15 cellular contexts compared by ENCODE assay signal in the genomic region with DNA sequence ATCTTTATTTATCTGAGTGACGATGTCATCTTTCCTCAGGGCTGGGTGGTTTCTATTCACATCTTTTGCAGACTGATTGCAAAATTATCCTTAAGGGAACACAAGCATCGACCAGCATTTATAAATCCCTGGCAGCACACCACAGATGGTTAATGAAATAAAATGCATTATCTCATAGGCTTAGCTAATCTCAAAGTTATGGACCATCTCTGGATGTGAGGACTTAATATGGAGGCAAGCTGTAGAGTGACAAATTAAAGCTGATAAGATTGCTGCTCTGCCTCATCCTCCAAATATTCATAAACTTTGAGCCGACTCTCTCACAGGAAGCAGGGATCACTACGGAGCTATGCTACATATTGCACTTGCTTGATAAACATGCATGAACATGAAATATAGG.
A peak's percentile ranks its signal among the peaks of the same experiment; 100 is the strongest.
DNase-seq lines count a peak whose midpoint lies in the region; ATAC-seq, FAIRE-seq and TF ChIP-seq lines count a peak whose summit lies in the region.
"Had no signal": no experiment of that assay in that cellular context is flagged by ENCODE, and none has a peak within 500 bp of the region (broad histone marks: within the 10 kb centered on the region; RNA-seq: fewer than 3 reads in every experiment).

No MANE protein-coding gene starts in this region.

- H2BK12ac ChIP-seq in H9 (ENCODE audit: insufficient read length, low read depth, low read length): no peak overlapping the region

- no peak overlapping the region for H3K4me3 ChIP-seq in IMR-90 (ENCODE audit: insufficient read depth, low read depth, low read length)
- no peak overlapping the region for H3K4me3 ChIP-seq in astrocyte (ENCODE audit: insufficient read depth, low read depth, low read length)
- H3K4me3 ChIP-seq: BLaER1 treated with 17β-estradiol and CSF1 and Interleukin-3, amounts not matched to agents 10 nM and 100 nM had no signal

- FAIRE-seq in astrocyte (lab: Jason Lieb, UNC): peak; percentile 88
- FAIRE-seq: GM19239, urothelium cell line had no signal

- H3K27ac Mint-ChIP-seq in astrocyte (ENCODE audit: unreplicated experiment) (peak overlapping the region; percentile 85), glutamatergic neuron (ENCODE audit: unreplicated experiment) (no peak overlapping the region), H9 (no peak overlapping the region)
- H3K27ac Mint-ChIP-seq: activated CD4-positive, alpha-beta T cell treated with anti-CD3 and anti-CD28 coated beads for 36 hours; naive B cell; T-cell had no signal

- peak; percentile 17 for TF ChIP-seq RAD21 in IMR-90 (IDR thresholded peaks at IDR 0.05; ENCODE audit: low read length)

- peak overlapping the region; percentile 99; the same call in 1 of the 2 replicates for H3K14ac ChIP-seq in IMR-90 (replicated peaks; ENCODE audit: low read depth, low read length)
- H3K14ac ChIP-seq in H9 (ENCODE audit: insufficient read depth, low read length): no peak overlapping the region

- no CpG with 5 or more reads among the region's 4 CpGs for WGBS in IMR-90 (ENCODE audit: extremely low coverage in 2 of 2, insufficient read length in 1 of 2), 2 experiments
- WGBS in H9 (ENCODE audit: extremely low coverage, insufficient read length, low lambda C conversion rate): no CpG with 5 or more reads among the region's 4 CpGs

- H2BK15ac ChIP-seq in IMR-90 (ENCODE audit: low read depth, low read length) (no peak overlapping the region), H9 (ENCODE audit: low read depth, low read length) (no peak overlapping the region)

- H2BK20ac ChIP-seq in IMR-90 (ENCODE audit: low read depth, low read length): peak overlapping the region; percentile 100
- no peak overlapping the region for H2BK20ac ChIP-seq in H9 (ENCODE audit: low read depth, low read length, poor library complexity, severe bottlenecking)

- no peaks in the 10 kb centered on the region for H3K36me3 ChIP-seq in IMR-90 (ENCODE audit: control insufficient read depth, insufficient read depth, low read length)
- H3K36me3 ChIP-seq in astrocyte (ENCODE audit: insufficient read depth, low read length): no peaks in the 10 kb centered on the region
- H3K36me3 ChIP-seq: BLaER1 treated with 17β-estradiol and CSF1 and Interleukin-3, amounts not matched to agents 10 nM and 100 nM had no signal

- dilution Hi-C loops in IMR-90 (cut with HindIII; ENCODE audit: low sequenced_read_pairs, unreplicated experiment): no loop called here

- H3K23ac ChIP-seq in IMR-90 (ENCODE audit: low read depth, low read length): no peak overlapping the region; the same call in 1 of the 2 replicates
- H3K23ac ChIP-seq in H9 (ENCODE audit: insufficient read length, low read depth, low read length): no peak overlapping the region

- peak; percentile 75 for ATAC-seq in IMR-90 (ENCODE audit: low read depth)
- no peak for ATAC-seq in HG02973 (IDR thresholded peaks at IDR 0.05; ENCODE audit: unreplicated experiment)
- ATAC-seq: activated CD4-positive, alpha-beta T cell treated with anti-CD3 and anti-CD28 coated beads for 36 hours; T-cell had no signal

- H2BK120ac ChIP-seq in IMR-90 (ENCODE audit: low read depth, low read length) (peak overlapping the region; percentile 100), H9 (ENCODE audit: low read depth, low read length, poor library complexity, severe bottlenecking) (no peak overlapping the region)

- peaks cover 7% of the 10 kb centered on the region; the same call in 1 of the 2 replicates for H3K9me1 ChIP-seq in IMR-90 (ENCODE audit: insufficient read depth, low read length)

- H3K4me2 ChIP-seq in IMR-90 (ENCODE audit: low read depth, low read length): peak overlapping the region; percentile 59; the same call in 1 of the 2 replicates
- H3K4me2 ChIP-seq in astrocyte (ENCODE audit: low read length): peak overlapping the region; percentile 80
- no peak overlapping the region for H3K4me2 ChIP-seq in H9 (ENCODE audit: insufficient read depth, insufficient read length, low read length)

- TF ChIP-seq CTCF in IMR-90 (conservative IDR thresholded peaks at IDR 0.05; ENCODE audit: low read depth, low read length): no peak
- no peak for TF ChIP-seq CTCF in astrocyte (IDR thresholded peaks at IDR 0.05; ENCODE audit: insufficient read depth, low read depth, low read length)
- TF ChIP-seq CTCF in glutamatergic neuron (IDR thresholded peaks at IDR 0.05; ENCODE audit: partially characterized antibody, unreplicated experiment): no peak
- no peak for TF ChIP-seq CTCF in H9 (conservative IDR thresholded peaks at IDR 0.05)

- no peak overlapping the region for H3T11ph ChIP-seq in H9 (ENCODE audit: low read length)

- no TSS peak for BruUV-seq in IMR-90 (replicated peaks; lab: Mats Ljungman, UMichigan)

- peaks cover 10% of the 10 kb centered on the region for H3K4me1 ChIP-seq in IMR-90 (ENCODE audit: control insufficient read depth, insufficient read depth, low read length)
- peaks cover 36% of the 10 kb centered on the region for H3K4me1 ChIP-seq in astrocyte (ENCODE audit: insufficient read depth, low read length)
- H3K4me1 ChIP-seq in H9 (ENCODE audit: insufficient read depth, low read length): no peaks in the 10 kb centered on the region

- H3K9me3 ChIP-seq in IMR-90 (ENCODE audit: control insufficient read depth, insufficient read depth, low read length) (peaks cover 2% of the 10 kb centered on the region; the same call in 1 of the 2 replicates), astrocyte (ENCODE audit: insufficient read depth, low read depth, low read length) (no peaks in the 10 kb centered on the region), H9 (ENCODE audit: control insufficient read depth, low read depth, low read length) (no peaks in the 10 kb centered on the region)

- H4K5ac ChIP-seq in IMR-90 (ENCODE audit: low read depth, low read length) (no peak overlapping the region), H9 (ENCODE audit: insufficient read length, low read depth, low read length) (no peak overlapping the region)

- H3K79me2 ChIP-seq in astrocyte (ENCODE audit: insufficient read depth, low read length) (no peaks in the 10 kb centered on the region), H9 (ENCODE audit: insufficient read depth, low read length) (no peaks in the 10 kb centered on the region)

- DNase-seq in AG08396 (ENCODE audit: low spot score): peak; percentile 34
- DNase-seq in IMR-90: peak; percentile 98
- DNase-seq in astrocyte (ENCODE audit: low read depth): peak; percentile 93
- peak; percentile 51 for DNase-seq in glomerular visceral epithelial cell (ENCODE audit: extremely low spot score)
- no peak for DNase-seq in glutamatergic neuron
- DNase-seq in NCI-H446 treated with DMSO at 0.1 percent for 48 hours (lab: John Stamatoyannopoulos, UW): no peak
- DNase-seq in H9: no peak
- DNase-seq: activated CD4-positive, alpha-beta T cell treated with anti-CD3 and anti-CD28 coated beads for 36 hours; naive B cell; T-cell had no signal

- H3K36me3 Mint-ChIP-seq in astrocyte (ENCODE audit: low read depth, unreplicated experiment) (no peaks in the 10 kb centered on the region), glutamatergic neuron (ENCODE audit: unreplicated experiment) (no peaks in the 10 kb centered on the region), H9 (ENCODE audit: insufficient read depth in 1 of 3, low read depth in 3 of 3) (peaks cover 4 to 16% (median 11%) of the 10 kb centered on the region in 3 experiments; a peak in 6 of 7 replicates)
- H3K36me3 Mint-ChIP-seq: naive B cell, T-cell had no signal

- H2AK5ac ChIP-seq in IMR-90 (ENCODE audit: low read depth, low read length) (no peak overlapping the region), H9 (ENCODE audit: insufficient read length, low read length) (no peak overlapping the region)

- in situ Hi-C loops in IMR-90 (cut with MboI; ENCODE audit: low sequenced_read_pairs): loop anchor here (5.0 kb wide), 1 partner anchor 657 kb away; no protein-coding TSS in a partner anchor

- H3K9me3 Mint-ChIP-seq in astrocyte (ENCODE audit: unreplicated experiment) (peaks cover 5% of the 10 kb centered on the region), glutamatergic neuron (ENCODE audit: unreplicated experiment) (no peaks in the 10 kb centered on the region), H9 (peaks cover 19 to 20% of the 10 kb centered on the region in 2 experiments)

- H3K27me3 ChIP-seq in IMR-90 (ENCODE audit: control insufficient read depth, insufficient read depth, low read length) (no peaks in the 10 kb centered on the region), astrocyte (ENCODE audit: insufficient read depth, low read length) (no peaks in the 10 kb centered on the region), H9 (ENCODE audit: insufficient read depth, low read length) (no peaks in the 10 kb centered on the region)
- H3K27me3 ChIP-seq: BLaER1 treated with 17β-estradiol and CSF1 and Interleukin-3, amounts not matched to agents 10 nM and 100 nM had no signal

- POLR2A ChIA-PET in IMR-90 (lab: Charles Lee; ENCODE audit: unreplicated experiment): interaction anchor here (0.6 kb wide), 3 partner anchors 310 to 676 kb away, joined by 3 to 7 read pairs (median 4); no protein-coding TSS in a partner anchor

- H2AFZ ChIP-seq in IMR-90 (replicated peaks; ENCODE audit: low read length, poor library complexity): no peak overlapping the region
- no peak overlapping the region for H2AFZ ChIP-seq in astrocyte (ENCODE audit: low read depth, low read length)
- no peak overlapping the region for H2AFZ ChIP-seq in H9 (ENCODE audit: low read length)

- H3K9ac ChIP-seq in IMR-90 (ENCODE audit: low read depth, low read length): no peak overlapping the region
- peak overlapping the region; percentile 91 for H3K9ac ChIP-seq in astrocyte (ENCODE audit: low read length)
- H3K9ac ChIP-seq in H9 (ENCODE audit: extremely low read depth, insufficient read length, low read length): no peak overlapping the region
- H3K9ac ChIP-seq: BLaER1 treated with 17β-estradiol and CSF1 and Interleukin-3, amounts not matched to agents 10 nM and 100 nM had no signal

- no peaks in the 10 kb centered on the region for H3K27me3 Mint-ChIP-seq in astrocyte (ENCODE audit: low read depth, unreplicated experiment)
- H3K27me3 Mint-ChIP-seq in glutamatergic neuron (ENCODE audit: unreplicated experiment): no peaks in the 10 kb centered on the region
- no peaks in the 10 kb centered on the region for H3K27me3 Mint-ChIP-seq in H9 (ENCODE audit: low read depth)
- H3K27me3 Mint-ChIP-seq: activated CD4-positive, alpha-beta T cell treated with anti-CD3 and anti-CD28 coated beads for 36 hours; naive B cell; T-cell had no signal

- H2AK9ac ChIP-seq in IMR-90 (replicated peaks; ENCODE audit: low read depth, low read length, poor library complexity): no peak overlapping the region

- H3K18ac ChIP-seq in IMR-90 (ENCODE audit: low read depth, low read length) (no peak overlapping the region), H9 (ENCODE audit: insufficient read length, low read depth, low read length) (no peak overlapping the region)

- H3K56ac ChIP-seq in IMR-90 (ENCODE audit: extremely low read depth, insufficient read depth, low read length): peak overlapping the region; percentile 77
- no peak overlapping the region for H3K56ac ChIP-seq in H9 (ENCODE audit: insufficient read length, low read depth, low read length)

- H3K4me1 Mint-ChIP-seq in astrocyte (ENCODE audit: low read depth, unreplicated experiment): peaks cover 35% of the 10 kb centered on the region
- H3K4me1 Mint-ChIP-seq in glutamatergic neuron (ENCODE audit: low read depth, unreplicated experiment): peaks cover 6% of the 10 kb centered on the region
- H3K4me1 Mint-ChIP-seq in H9: no peaks in the 10 kb centered on the region
- H3K4me1 Mint-ChIP-seq: activated CD4-positive, alpha-beta T cell treated with anti-CD3 and anti-CD28 coated beads for 36 hours; naive B cell; T-cell had no signal

- H2BK5ac ChIP-seq in IMR-90 (ENCODE audit: low read depth, low read length, poor library complexity, severe bottlenecking) (peak overlapping the region; percentile 100), H9 (ENCODE audit: insufficient read length, low read length) (no peak overlapping the region)

- H3K79me1 ChIP-seq in IMR-90 (ENCODE audit: low read depth in 1 of 2, low read length in 2 of 2): peaks cover 0 to 7% of the 10 kb centered on the region in 2 experiments; a peak in 1 of 4 replicates
- no peaks in the 10 kb centered on the region for H3K79me1 ChIP-seq in H9 (ENCODE audit: insufficient read depth, low read depth, low read length, poor library complexity, severe bottlenecking)

- no peak overlapping the region for H4K91ac ChIP-seq in IMR-90 (ENCODE audit: insufficient read depth, low read depth, low read length)
- H4K91ac ChIP-seq in H9 (ENCODE audit: insufficient read length, low read depth, low read length): no peak overlapping the region

- H3K4me3 Mint-ChIP-seq in astrocyte (ENCODE audit: unreplicated experiment) (no peak overlapping the region), glutamatergic neuron (ENCODE audit: unreplicated experiment) (no peak overlapping the region), H9 (no peak overlapping the region)
- H3K4me3 Mint-ChIP-seq: activated CD4-positive, alpha-beta T cell treated with anti-CD3 and anti-CD28 coated beads for 36 hours; naive B cell; T-cell had no signal

- CTCF ChIA-PET in IMR-90 (lab: Yijun Ruan, JAX): interaction anchor here (0.6 to 1.2 kb wide), 2 partner anchors 12 to 813 kb away, joined by 3 to 5 read pairs; no protein-coding TSS in a partner anchor

- no peak; the same call in 1 of the 2 replicates for TF ChIP-seq POLR2A in IMR-90 (IDR thresholded peaks at IDR 0.05; ENCODE audit: low read depth, low read length)

- no peaks in the 10 kb centered on the region for H3K23me2 ChIP-seq in H9 (ENCODE audit: insufficient read length, low read depth, low read length, poor library complexity, severe bottlenecking)

- H3K4ac ChIP-seq in IMR-90 (ENCODE audit: low read depth, low read length) (peak overlapping the region; percentile 100; the same call in 1 of the 2 replicates), H9 (ENCODE audit: low read depth, low read length) (no peak overlapping the region)

- H3K27ac ChIP-seq in IMR-90 (ENCODE audit: insufficient read depth, low read length): no peak overlapping the region
- peak overlapping the region; percentile 99 for H3K27ac ChIP-seq in astrocyte (ENCODE audit: low read depth, low read length)
- no peak overlapping the region for H3K27ac ChIP-seq in H9 (ENCODE audit: insufficient read length, low read depth, low read length)
- H3K27ac ChIP-seq: HL-60 had no signal

- H4K20me1 ChIP-seq in IMR-90 (ENCODE audit: insufficient read depth, low read length): no peaks in the 10 kb centered on the region
- H4K20me1 ChIP-seq in astrocyte (ENCODE audit: insufficient read depth, low read length): no peaks in the 10 kb centered on the region
- H4K20me1 ChIP-seq in H9 (ENCODE audit: control insufficient read depth, insufficient read depth, insufficient read length): no peaks in the 10 kb centered on the region
- H4K20me1 ChIP-seq: BLaER1 treated with 17β-estradiol and CSF1 and Interleukin-3, amounts not matched to agents 10 nM and 100 nM had no signal

- H4K8ac ChIP-seq in IMR-90 (ENCODE audit: low read depth in 2 of 2, low read length in 2 of 2) (peak overlapping the region in 1 of 2 experiments; percentile 100; a peak in 2 of 4 replicates), H9 (replicated peaks; ENCODE audit: insufficient read length, low read depth, low read length) (no peak overlapping the region)

- intact Hi-C loops in IMR-90 (cut with micrococcal nuclease): loop anchor here (1.0 to 2.0 kb wide), 3 partner anchors 200 to 658 kb away; no protein-coding TSS in a partner anchor

Comparison
In these comparisons a context has a peak if more than half of its experiments do, and no peak if none do; other contexts are left out.
1. DNase-seq: peak in AG08396 (single experiment), IMR-90 (single experiment), astrocyte (single experiment) and glomerular visceral epithelial cell (single experiment); none in glutamatergic neuron (single experiment), NCI-H446 treated with DMSO at 0.1 percent for 48 hours (single experiment) and H9 (single experiment).